Comparison of ENCODE assay signal across 1 cellular context in genomic region chr2:12099374-12099773, GRCh38.
TF ChIP-seq lines count a peak whose summit lies in the region.

No MANE protein-coding gene starts in this region.

TF ChIP-seq in GM23338, 12 proteins besides CTCF, POLR2A, EP300 and RAD21 (continued from another document):
- TF ChIP-seq, protein P1, sequence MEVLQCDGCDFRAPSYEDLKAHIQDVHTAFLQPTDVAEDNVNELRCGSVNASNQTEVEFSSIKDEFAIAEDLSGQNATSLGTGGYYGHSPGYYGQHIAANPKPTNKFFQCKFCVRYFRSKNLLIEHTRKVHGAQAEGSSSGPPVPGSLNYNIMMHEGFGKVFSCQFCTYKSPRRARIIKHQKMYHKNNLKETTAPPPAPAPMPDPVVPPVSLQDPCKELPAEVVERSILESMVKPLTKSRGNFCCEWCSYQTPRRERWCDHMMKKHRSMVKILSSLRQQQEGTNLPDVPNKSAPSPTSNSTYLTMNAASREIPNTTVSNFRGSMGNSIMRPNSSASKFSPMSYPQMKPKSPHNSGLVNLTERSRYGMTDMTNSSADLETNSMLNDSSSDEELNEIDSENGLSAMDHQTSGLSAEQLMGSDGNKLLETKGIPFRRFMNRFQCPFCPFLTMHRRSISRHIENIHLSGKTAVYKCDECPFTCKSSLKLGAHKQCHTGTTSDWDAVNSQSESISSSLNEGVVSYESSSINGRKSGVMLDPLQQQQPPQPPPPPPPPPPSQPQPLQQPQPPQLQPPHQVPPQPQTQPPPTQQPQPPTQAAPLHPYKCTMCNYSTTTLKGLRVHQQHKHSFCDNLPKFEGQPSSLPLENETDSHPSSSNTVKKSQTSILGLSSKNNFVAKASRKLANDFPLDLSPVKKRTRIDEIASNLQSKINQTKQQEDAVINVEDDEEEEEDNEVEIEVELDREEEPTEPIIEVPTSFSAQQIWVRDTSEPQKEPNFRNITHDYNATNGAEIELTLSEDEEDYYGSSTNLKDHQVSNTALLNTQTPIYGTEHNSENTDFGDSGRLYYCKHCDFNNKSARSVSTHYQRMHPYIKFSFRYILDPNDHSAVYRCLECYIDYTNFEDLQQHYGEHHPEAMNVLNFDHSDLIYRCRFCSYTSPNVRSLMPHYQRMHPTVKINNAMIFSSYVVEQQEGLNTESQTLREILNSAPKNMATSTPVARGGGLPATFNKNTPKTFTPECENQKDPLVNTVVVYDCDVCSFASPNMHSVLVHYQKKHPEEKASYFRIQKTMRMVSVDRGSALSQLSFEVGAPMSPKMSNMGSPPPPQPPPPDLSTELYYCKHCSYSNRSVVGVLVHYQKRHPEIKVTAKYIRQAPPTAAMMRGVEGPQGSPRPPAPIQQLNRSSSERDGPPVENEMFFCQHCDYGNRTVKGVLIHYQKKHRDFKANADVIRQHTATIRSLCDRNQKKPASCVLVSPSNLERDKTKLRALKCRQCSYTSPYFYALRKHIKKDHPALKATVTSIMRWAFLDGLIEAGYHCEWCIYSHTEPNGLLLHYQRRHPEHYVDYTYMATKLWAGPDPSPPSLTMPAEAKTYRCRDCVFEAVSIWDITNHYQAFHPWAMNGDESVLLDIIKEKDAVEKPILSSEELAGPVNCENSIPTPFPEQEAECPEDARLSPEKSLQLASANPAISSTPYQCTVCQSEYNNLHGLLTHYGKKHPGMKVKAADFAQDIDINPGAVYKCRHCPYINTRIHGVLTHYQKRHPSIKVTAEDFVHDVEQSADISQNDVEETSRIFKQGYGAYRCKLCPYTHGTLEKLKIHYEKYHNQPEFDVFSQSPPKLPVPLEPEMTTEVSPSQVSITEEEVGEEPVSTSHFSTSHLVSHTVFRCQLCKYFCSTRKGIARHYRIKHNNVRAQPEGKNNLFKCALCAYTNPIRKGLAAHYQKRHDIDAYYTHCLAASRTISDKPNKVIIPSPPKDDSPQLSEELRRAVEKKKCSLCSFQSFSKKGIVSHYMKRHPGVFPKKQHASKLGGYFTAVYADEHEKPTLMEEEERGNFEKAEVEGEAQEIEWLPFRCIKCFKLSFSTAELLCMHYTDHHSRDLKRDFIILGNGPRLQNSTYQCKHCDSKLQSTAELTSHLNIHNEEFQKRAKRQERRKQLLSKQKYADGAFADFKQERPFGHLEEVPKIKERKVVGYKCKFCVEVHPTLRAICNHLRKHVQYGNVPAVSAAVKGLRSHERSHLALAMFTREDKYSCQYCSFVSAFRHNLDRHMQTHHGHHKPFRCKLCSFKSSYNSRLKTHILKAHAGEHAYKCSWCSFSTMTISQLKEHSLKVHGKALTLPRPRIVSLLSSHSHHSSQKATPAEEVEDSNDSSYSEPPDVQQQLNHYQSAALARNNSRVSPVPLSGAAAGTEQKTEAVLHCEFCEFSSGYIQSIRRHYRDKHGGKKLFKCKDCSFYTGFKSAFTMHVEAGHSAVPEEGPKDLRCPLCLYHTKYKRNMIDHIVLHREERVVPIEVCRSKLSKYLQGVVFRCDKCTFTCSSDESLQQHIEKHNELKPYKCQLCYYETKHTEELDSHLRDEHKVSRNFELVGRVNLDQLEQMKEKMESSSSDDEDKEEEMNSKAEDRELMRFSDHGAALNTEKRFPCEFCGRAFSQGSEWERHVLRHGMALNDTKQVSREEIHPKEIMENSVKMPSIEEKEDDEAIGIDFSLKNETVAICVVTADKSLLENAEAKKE (CRISPR knock-in tag; IDR thresholded peaks at IDR 0.05): no peak
- TF ChIP-seq CREB1 (CRISPR knock-in tag; IDR thresholded peaks at IDR 0.05; ENCODE audit: low read depth) (no peak), ETS1 (IDR thresholded peaks at IDR 0.05) (no peak)
